In genomic region chr3:118231578-118231977, GRCh38 we compare ENCODE assay signal across 27 cellular contexts.
"Had no signal": no experiment of that assay in that cellular context is flagged by ENCODE, and none has a peak within 500 bp of the region (broad histone marks: within the 10 kb centered on the region; RNA-seq: fewer than 3 reads in every experiment).

No MANE protein-coding gene starts in this region.

- FAIRE-seq: urothelium cell line had no signal

- H3K9me3 ChIP-seq: stomach, suprapubic skin, testis, thoracic aorta, thyroid gland, tibial artery, tibial nerve, transverse colon, upper lobe of left lung, upper lobe of right lung, uterus, vagina had no signal

- ATAC-seq: stimulated activated effector memory CD8-positive, alpha-beta T cell treated with anti-CD3 and anti-CD28 coated beads, Interleukin-12 subunit alpha, Interleukin-12 subunit beta, amount 100 ng/mL, for 72 hours; stimulated activated memory B cell treated with anti-CD40 and anti-IgM and Interleukin-4, amounts not matched to agents 10 μg/mL and 1 μg/mL and 100 μg/mL, for 72 hours; stimulated activated naive B cell treated with anti-CD40 and anti-IgM and Interleukin-4, amounts not matched to agents 10 μg/mL and 1 μg/mL and 100 μg/mL, for 72 hours; stimulated activated naive CD8-positive, alpha-beta T cell treated with anti-CD3 and anti-CD28 coated beads, Interleukin-15, amount 100 ng/mL, for 72 hours; stimulated activated naive CD8-positive, alpha-beta T cell treated with anti-CD3 and anti-CD28 coated beads, Interleukin-15, Interleukin-2, amounts not matched to agents 100 U/mL and 50 U/mL, for 24 hours; upper lobe of right lung had no signal

- H3K36me3 ChIP-seq: stomach, suprapubic skin, thoracic aorta, thyroid gland, tibial artery, tibial nerve, transverse colon, upper lobe of left lung, upper lobe of right lung, uterus, vagina had no signal

- DNase-seq: stimulated activated CD4-positive, alpha-beta T cell treated with anti-CD3 and anti-CD28 coated beads, Interleukin-2, amount 100 ng/mL, for 48 hours; stimulated activated CD4-positive, alpha-beta T cell treated with anti-CD3 and anti-CD28 coated beads, Interleukin-4, amount 100 ng/mL, for 1 hour; stimulated activated CD4-positive, alpha-beta T cell treated with anti-CD3 and anti-CD28 coated beads, Interleukin-4, amount 100 ng/mL, for 24 hours; stimulated activated CD4-positive, alpha-beta T cell treated with anti-CD3 and anti-CD28 coated beads, Interleukin-4, amount 100 ng/mL, for 4 hours; stimulated activated CD8-positive, alpha-beta memory T cell treated with anti-CD3 and anti-CD28 coated beads, Interleukin-4, amount 100 ng/mL, for 48 hours; stimulated activated naive B cell treated with anti-CD40 and anti-IgM and Interleukin-4, amounts not matched to agents 10 μg/mL and 1 μg/mL and 100 μg/mL, for 72 hours; stimulated activated naive CD4-positive, alpha-beta T cell; stimulated activated naive CD4-positive, alpha-beta T cell treated with Interleukin-2 at 50 U/mL for 16 hours; stimulated activated naive CD8-positive, alpha-beta T cell treated with anti-CD3 and anti-CD28 coated beads, Interleukin-15, amount 100 ng/mL, for 72 hours; stimulated activated naive CD8-positive, alpha-beta T cell treated with anti-CD3 and anti-CD28 coated beads, Interleukin-15, Interleukin-2, amounts not matched to agents 100 U/mL and 50 U/mL, for 24 hours; stomach; substantia nigra; testis; thyroid gland; tibial artery; transverse colon; trophoblast cell; upper lobe of left lung; upper lobe of right lung; uterus had no signal

- H3K4me1 ChIP-seq: stomach, suprapubic skin, testis, thyroid gland, tibial artery, tibial nerve, transverse colon, upper lobe of left lung, upper lobe of right lung, uterus, vagina had no signal

- H3K27ac ChIP-seq: stomach, suprapubic skin, testis, thoracic aorta, thyroid gland, tibial artery, tibial nerve, transverse colon, upper lobe of left lung, upper lobe of right lung, uterus, vagina had no signal

- H3K27me3 ChIP-seq: stomach, suprapubic skin, testis, thyroid gland, tibial artery, tibial nerve, transverse colon, upper lobe of left lung, upper lobe of right lung, uterus, vagina had no signal

- H3K4me3 ChIP-seq: stomach, suprapubic skin, testis, thoracic aorta, thyroid gland, tibial artery, tibial nerve, transverse colon, upper lobe of left lung, upper lobe of right lung, uterus, vagina had no signal
